In the genomic region with DNA sequence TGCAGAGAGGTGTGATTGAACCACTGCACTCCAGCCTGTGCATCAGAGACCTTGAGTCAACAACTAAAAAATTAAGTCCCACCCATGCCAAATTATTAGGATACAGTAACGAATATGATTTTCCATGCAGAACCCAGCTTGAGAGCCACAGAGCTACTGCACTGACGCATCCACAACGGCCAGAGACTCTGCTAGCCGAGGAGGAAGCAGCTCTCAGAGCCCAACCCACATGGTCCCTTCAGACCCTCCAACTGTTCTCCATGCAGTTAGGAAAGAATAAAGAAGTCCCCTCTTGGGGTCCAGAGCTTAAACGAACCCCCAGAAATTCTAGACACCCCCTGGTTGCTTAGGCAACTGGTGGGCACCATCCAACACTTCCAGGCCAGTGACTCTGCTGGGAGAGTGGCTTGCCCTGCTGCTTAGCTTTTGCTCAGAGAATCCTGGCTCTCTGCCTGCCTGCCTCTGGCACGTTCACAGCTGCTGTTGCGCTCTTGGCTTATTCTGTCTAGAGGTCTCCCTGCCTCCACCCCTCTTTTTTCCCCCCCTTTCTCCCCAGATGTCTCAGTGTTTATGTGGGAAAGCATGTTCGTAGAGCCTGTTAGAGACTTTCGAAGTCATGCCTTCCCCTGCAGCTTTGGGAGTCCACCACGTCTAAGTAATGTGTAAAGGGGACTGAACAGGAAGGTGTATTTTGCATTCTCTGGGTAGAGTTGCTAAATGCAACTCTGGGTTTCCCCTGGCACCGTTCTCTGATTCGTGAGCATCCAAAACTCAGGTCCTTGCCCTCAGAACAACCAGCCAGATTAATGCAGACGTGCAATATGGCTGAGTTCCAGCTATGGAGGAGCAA, we compare ENCODE assay signal across 8 cellular contexts. TPM values are rescaled to one million over a fixed set of nuclear protein-coding genes. Genes with fewer than 3 reads are reported as not detected.
DNase-seq lines count a peak whose midpoint lies in the region; ATAC-seq and TF ChIP-seq lines count a peak whose summit lies in the region.

No MANE protein-coding gene starts in this region.

- H3K4me1 Mint-ChIP-seq in activated T-cell treated with anti-CD3 and anti-CD28 coated beads, Interleukin-2, amount 50 U/mL, for 24 hours (ENCODE audit: low read depth) = no peaks in the 10 kb centered on the region

- H3K27ac ChIP-seq in lower lobe of right lung = peak overlapping the region; percentile 41

- H3K36me3 Mint-ChIP-seq in activated T-cell treated with anti-CD3 and anti-CD28 coated beads, Interleukin-2, amount 50 U/mL, for 24 hours (ENCODE audit: low read depth) = no peaks in the 10 kb centered on the region

- peaks cover 32% of the 10 kb centered on the region for H3K4me1 ChIP-seq in lower lobe of right lung

- ATAC-seq in GM19025 (IDR thresholded peaks at IDR 0.05; ENCODE audit: low read depth, unreplicated experiment) = peak; percentile 82
- ATAC-seq in HG03196 (IDR thresholded peaks at IDR 0.05; ENCODE audit: unreplicated experiment) = peak; percentile 63
- peak; percentile 67 to 71 for ATAC-seq in lower lobe of right lung

- H3K27me3 ChIP-seq in lower lobe of right lung (ENCODE audit: low read depth) = no peaks in the 10 kb centered on the region

- H3K9me3 Mint-ChIP-seq in activated T-cell treated with anti-CD3 and anti-CD28 coated beads, Interleukin-2, amount 50 U/mL, for 24 hours = no peaks in the 10 kb centered on the region

- intact Hi-C loops in lower lobe of right lung (cut with DNase I) = no loop called here

- TF ChIP-seq CTCF in lower lobe of right lung (IDR thresholded peaks at IDR 0.05) (no peak), GM10266 (IDR thresholded peaks at IDR 0.05; ENCODE audit: control insufficient read depth, insufficient read depth, low read depth, missing control alignments) (no peak)

- H3K4me3 Mint-ChIP-seq in activated T-cell treated with anti-CD3 and anti-CD28 coated beads, Interleukin-2, amount 50 U/mL, for 24 hours = no peak overlapping the region

- no peaks in the 10 kb centered on the region for H3K9me3 ChIP-seq in lower lobe of right lung

- H3K27me3 Mint-ChIP-seq in activated T-cell treated with anti-CD3 and anti-CD28 coated beads, Interleukin-2, amount 50 U/mL, for 24 hours = no peaks in the 10 kb centered on the region

- H3K27ac Mint-ChIP-seq in activated T-cell treated with anti-CD3 and anti-CD28 coated beads, Interleukin-2, amount 50 U/mL, for 24 hours = no peak overlapping the region

- no peaks in the 10 kb centered on the region for H3K36me3 ChIP-seq in lower lobe of right lung

- no peak overlapping the region for H3K4me3 ChIP-seq in lower lobe of right lung

- DNase-seq in astrocyte of the hippocampus (ENCODE audit: low read depth, low spot score) (peak; percentile 79), lower lobe of right lung (no peak), NCI-H146 (lab: John Stamatoyannopoulos, UW) (no peak), activated gamma-delta T cell (lab: John Stamatoyannopoulos, UW) (no peak), GM10266 (ENCODE audit: extremely low spot score) (no peak)
- no peak for DNase-seq in activated T-cell treated with anti-CD3 and anti-CD28 coated beads, Interleukin-2, amount 50 U/mL, for 24 hours

RNA-seq across cellular contexts. Expression of gene SP3, which starts 26.0 kb away (rescaled TPM):
- total RNA-seq in lower lobe of right lung = 77.0 TPM
